ENCODE assay signal across 24 cellular contexts in genomic region chr13:58051807-58052375, GRCh38.
A peak's percentile ranks its signal among the peaks of the same experiment; 100 is the strongest.
DNase-seq lines count a peak whose midpoint lies in the region; ATAC-seq, FAIRE-seq and TF ChIP-seq lines count a peak whose summit lies in the region.
"Had no signal": no experiment of that assay in that cellular context is flagged by ENCODE, and none has a peak within 500 bp of the region (broad histone marks: within the 10 kb centered on the region; RNA-seq: fewer than 3 reads in every experiment).

No MANE protein-coding gene starts in this region.

- H3K79me2 ChIP-seq in mammary epithelial cell (ENCODE audit: insufficient read depth, low read length) = no peaks in the 10 kb centered on the region

- H3K27ac Mint-ChIP-seq in endodermal cell = no peak overlapping the region
- H3K27ac Mint-ChIP-seq: B cell; CD8-positive, alpha-beta T cell had no signal

- H3K4me3 ChIP-seq in mammary epithelial cell (replicated peaks in 1 of 3; ENCODE audit: insufficient read depth in 1 of 3, low read depth in 2 of 3, low read length in 3 of 3) (no peak overlapping the region), breast epithelium (no peak overlapping the region), endodermal cell (ENCODE audit: low read length) (no peak overlapping the region), kidney (ENCODE audit: low read length in 2 of 2) (no peak overlapping the region), adrenal gland (no peak overlapping the region)
- H3K4me3 ChIP-seq: SK-N-MC had no signal

- ATAC-seq in GM18519 (IDR thresholded peaks at IDR 0.05; ENCODE audit: low FRiP score, unreplicated experiment) = no peak
- ATAC-seq: CD8-positive, alpha-beta T cell; Panc1 had no signal

- no peak overlapping the region for H3K4me3 Mint-ChIP-seq in endodermal cell
- H3K4me3 Mint-ChIP-seq: B cell; CD8-positive, alpha-beta T cell had no signal

- H3K27me3 ChIP-seq in mammary epithelial cell (ENCODE audit: insufficient read depth, low read length) (no peaks in the 10 kb centered on the region), breast epithelium (no peaks in the 10 kb centered on the region), endodermal cell (ENCODE audit: control insufficient read depth, insufficient read depth, low read length, poor library complexity, severe bottlenecking) (no peaks in the 10 kb centered on the region), adrenal gland (no peaks in the 10 kb centered on the region)

- H3K4me1 Mint-ChIP-seq in endodermal cell = peaks cover 9% of the 10 kb centered on the region
- H3K4me1 Mint-ChIP-seq: B cell had no signal

- TF ChIP-seq POLR2A in breast epithelium (IDR thresholded peaks at IDR 0.05) (no peak), adrenal gland (IDR thresholded peaks at IDR 0.05) (no peak)

- no peak overlapping the region for H2AFZ ChIP-seq in mammary epithelial cell (ENCODE audit: low read depth, low read length)

- CTCF ChIA-PET in mammary epithelial cell (lab: Charles Lee; ENCODE audit: low non-redundant PET) = no interaction called here

- H4K20me1 ChIP-seq in mammary epithelial cell (ENCODE audit: insufficient read depth, low read length) = no peaks in the 10 kb centered on the region

- WGBS in mammary epithelial cell (ENCODE audit: low coverage, missing lambda C conversion rate) = 22% methylated on average over 5 of the region's 5 CpGs
- 77 to 87% methylated on average over 4 to 5 of the region's 5 CpGs for WGBS in endodermal cell (ENCODE audit: insufficient coverage in 1 of 2, insufficient read length in 1 of 2), 2 experiments
- 66 to 79% (median 70%) methylated on average over 5 of the region's 5 CpGs for WGBS in adrenal gland, 4 donors

- in situ Hi-C loops in mammary epithelial cell (cut with MboI; ENCODE audit: low sequenced_read_pairs in 2 of 2) = no loop called here

- H3K27me3 Mint-ChIP-seq in endodermal cell (ENCODE audit: insufficient read depth) = no peaks in the 10 kb centered on the region
- H3K27me3 Mint-ChIP-seq: B cell had no signal

- H3K36me3 Mint-ChIP-seq in endodermal cell (ENCODE audit: low read depth) = no peaks in the 10 kb centered on the region
- H3K36me3 Mint-ChIP-seq: CD8-positive, alpha-beta T cell had no signal

- no peaks in the 10 kb centered on the region for H3K4me1 ChIP-seq in mammary epithelial cell (ENCODE audit: insufficient read depth, low read length)
- no peaks in the 10 kb centered on the region for H3K4me1 ChIP-seq in breast epithelium
- no peaks in the 10 kb centered on the region for H3K4me1 ChIP-seq in endodermal cell (ENCODE audit: control insufficient read depth, insufficient read depth, low read length)
- H3K4me1 ChIP-seq in kidney (ENCODE audit: control insufficient read depth in 1 of 2, insufficient read depth in 1 of 2, low read depth in 1 of 2, low read length in 2 of 2) = no peaks in the 10 kb centered on the region
- H3K4me1 ChIP-seq in adrenal gland (replicated peaks in 1 of 2) = no peaks in the 10 kb centered on the region

- BruUV-seq in mammary epithelial cell (replicated peaks; lab: Mats Ljungman, UMichigan) = no TSS peak

- no peak for DNase-seq in mammary epithelial cell
- DNase-seq in breast epithelium (ENCODE audit: low spot score in 2 of 2) = no peak
- DNase-seq in endodermal cell = peak; percentile 58
- peak; percentile 28 for DNase-seq in kidney
- no peak for DNase-seq in adrenal gland
- DNase-seq in activated CD4-positive, alpha-beta T cell treated with anti-CD3 and anti-CD28 coated beads for 48 hours = no peak
- no peak for DNase-seq in T-helper 9 cell
- DNase-seq: Caco-2; CD8-positive, alpha-beta T cell; HCEC 1CT; NCI-H1048; NCI-H1417; NCI-H1694; NCI-H2081; NCI-H2227 treated with DMSO at 0.1 percent for 48 hours; NCI-H526 treated with DMSO at 0.1 percent for 48 hours; SIG-M5 had no signal

- H3K9ac ChIP-seq in mammary epithelial cell (ENCODE audit: insufficient read depth, low read length) (peak overlapping the region; percentile 5), endodermal cell (ENCODE audit: extremely low read depth, low read length, poor library complexity, severe bottlenecking) (no peak overlapping the region), kidney (ENCODE audit: low read length in 2 of 2) (no peak overlapping the region)

- dilution Hi-C loops in mammary epithelial cell (cut with HindIII; ENCODE audit: low sequenced_read_pairs) = no loop called here

- H3K4me2 ChIP-seq in mammary epithelial cell (ENCODE audit: insufficient read depth, low read depth, low read length) = no peak overlapping the region

- H3K9me3 ChIP-seq in mammary epithelial cell (replicated peaks; ENCODE audit: insufficient read depth, low read length) (peaks cover 5% of the 10 kb centered on the region), breast epithelium (no peaks in the 10 kb centered on the region), endodermal cell (ENCODE audit: control insufficient read depth, low read length) (no peaks in the 10 kb centered on the region), kidney (ENCODE audit: control insufficient read depth in 1 of 2, low read length in 2 of 2) (no peaks in the 10 kb centered on the region), adrenal gland (replicated peaks in 1 of 3) (peaks cover 0 to 3% (median 0%) of the 10 kb centered on the region in 3 donors)

- FAIRE-seq in kidney (lab: Jason Lieb, UNC) = no peak
- FAIRE-seq: G401.6 had no signal

- H3K36me3 ChIP-seq in mammary epithelial cell (ENCODE audit: insufficient read depth, low read length) = no peaks in the 10 kb centered on the region
- H3K36me3 ChIP-seq in breast epithelium = no peaks in the 10 kb centered on the region
- H3K36me3 ChIP-seq in endodermal cell (ENCODE audit: control insufficient read depth, insufficient read depth, low read length) = no peaks in the 10 kb centered on the region
- no peaks in the 10 kb centered on the region for H3K36me3 ChIP-seq in kidney (ENCODE audit: control insufficient read depth in 1 of 2, insufficient read depth in 2 of 2, low read length in 2 of 2)
- no peaks in the 10 kb centered on the region for H3K36me3 ChIP-seq in adrenal gland (replicated peaks in 1 of 2)

- TF ChIP-seq CTCF in mammary epithelial cell (conservative IDR thresholded peaks at IDR 0.05 in 1 of 2, IDR thresholded peaks at IDR 0.05 in 1 of 2; ENCODE audit: extremely low read depth in 1 of 2, insufficient read depth in 1 of 2, low read depth in 1 of 2, low read length in 2 of 2) = no peak
- no peak for TF ChIP-seq CTCF in breast epithelium (IDR thresholded peaks at IDR 0.05)
- TF ChIP-seq CTCF in endodermal cell (conservative IDR thresholded peaks at IDR 0.05) = no peak
- no peak for TF ChIP-seq CTCF in kidney (IDR thresholded peaks at IDR 0.05; ENCODE audit: borderline replicate concordance, extremely low read depth, insufficient read depth)
- TF ChIP-seq CTCF in adrenal gland (IDR thresholded peaks at IDR 0.05) = no peak

- intact Hi-C loops in mammary epithelial cell (cut with micrococcal nuclease) (no loop called here), breast epithelium (cut with DNase I; ENCODE audit: low total_unique reads) (no loop called here), kidney (cut with DNase I) (no loop called here), adrenal gland (cut with DNase I) (no loop called here)

- H3K27ac ChIP-seq in mammary epithelial cell (ENCODE audit: insufficient read depth, low read depth, low read length) (no peak overlapping the region), breast epithelium (no peak overlapping the region), endodermal cell (ENCODE audit: low read depth, low read length) (no peak overlapping the region), kidney (ENCODE audit: low read depth in 2 of 2, low read length in 2 of 2) (no peak overlapping the region), adrenal gland (no peak overlapping the region)
- H3K27ac ChIP-seq: 22Rv1, C4-2B, SK-N-MC had no signal

- H3K9me3 Mint-ChIP-seq in endodermal cell = no peaks in the 10 kb centered on the region

Comparison
In these comparisons a context has a peak if more than half of its experiments do, and no peak if none do; other contexts are left out.
1. DNase-seq: peak in endodermal cell (single experiment) and kidney (single experiment); none in mammary epithelial cell (single experiment), breast epithelium (0 of 2), adrenal gland (0 of 7), activated CD4-positive, alpha-beta T cell treated with anti-CD3 and anti-CD28 coated beads for 48 hours (single experiment) and T-helper 9 cell (single experiment).